Comparison of ENCODE assay signal across 8 cellular contexts in the genomic region with DNA sequence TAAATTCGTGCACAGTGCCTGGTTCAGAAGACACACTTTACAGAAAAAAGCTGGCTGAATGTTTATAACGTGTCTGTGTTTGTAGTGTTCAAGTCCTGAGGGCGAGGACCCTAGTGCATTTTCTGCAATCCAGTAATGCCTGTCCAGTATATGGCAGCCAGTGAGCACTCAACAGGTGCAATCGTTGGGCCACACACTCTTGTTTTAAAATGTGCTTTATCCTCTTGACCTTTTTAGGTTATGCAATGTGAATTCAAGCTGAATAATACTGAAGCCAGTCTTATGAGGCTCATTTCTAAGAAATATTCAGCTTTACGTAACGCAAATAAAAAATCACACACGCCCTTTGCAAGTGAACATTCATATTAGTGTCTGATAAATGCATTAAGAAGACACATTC. TPM values are rescaled to one million over a fixed set of nuclear protein-coding genes. Genes with fewer than 3 reads are reported as not detected.
DNase-seq lines count a peak whose midpoint lies in the region; ATAC-seq and TF ChIP-seq lines count a peak whose summit lies in the region.

No MANE protein-coding gene starts in this region.

- POLR2A ChIA-PET in activated naive CD8-positive, alpha-beta T cell treated with anti-CD3 and anti-CD28 coated beads, Interleukin-2, amount 10 ng/mL, durations not matched to agents 7 days and 5 days (lab: Charles Lee), result no interaction called here

- peak overlapping the region; percentile 75 for H3K4me3 Mint-ChIP-seq in activated CD8-positive, alpha-beta memory T cell treated with anti-CD3 and anti-CD28 coated beads, Interleukin-2, amount 10 ng/mL, durations not matched to agents 7 days and 5 days
- H3K4me3 Mint-ChIP-seq in activated naive CD8-positive, alpha-beta T cell treated with anti-CD3 and anti-CD28 coated beads, Interleukin-2, amount 10 ng/mL, durations not matched to agents 7 days and 5 days, result peak overlapping the region; percentile 82

- peaks cover 34% of the 10 kb centered on the region for H3K27me3 Mint-ChIP-seq in activated CD8-positive, alpha-beta memory T cell treated with anti-CD3 and anti-CD28 coated beads, Interleukin-2, amount 10 ng/mL, durations not matched to agents 7 days and 5 days
- H3K27me3 Mint-ChIP-seq in activated naive CD8-positive, alpha-beta T cell treated with anti-CD3 and anti-CD28 coated beads, Interleukin-2, amount 10 ng/mL, durations not matched to agents 7 days and 5 days, result peaks cover 34% of the 10 kb centered on the region

- H3K27ac ChIP-seq in left lung (peak overlapping the region; percentile 87 to 89), thymus (ENCODE audit: low read depth) (no peak overlapping the region)

- H3K4me1 ChIP-seq in left lung, result peaks cover 0 to 33% of the 10 kb centered on the region in 2 donors
- H3K4me1 ChIP-seq in thymus (ENCODE audit: control insufficient read depth, insufficient read depth, low read length), result peaks cover 6% of the 10 kb centered on the region

- CTCF ChIA-PET in activated CD8-positive, alpha-beta memory T cell treated with anti-CD3 and anti-CD28 coated beads, Interleukin-2, amount 10 ng/mL, durations not matched to agents 7 days and 5 days (lab: Charles Lee), result interaction anchor here (0.9 to 1.9 kb wide), 3 partner anchors 10 to 60 kb away, joined by 3 to 10 read pairs (median 4); no protein-coding TSS in a partner anchor

- H3K27ac Mint-ChIP-seq in activated CD8-positive, alpha-beta memory T cell treated with anti-CD3 and anti-CD28 coated beads, Interleukin-2, amount 10 ng/mL, durations not matched to agents 7 days and 5 days, result peak overlapping the region; percentile 65
- no peak overlapping the region for H3K27ac Mint-ChIP-seq in activated naive CD8-positive, alpha-beta T cell treated with anti-CD3 and anti-CD28 coated beads, Interleukin-2, amount 10 ng/mL, durations not matched to agents 7 days and 5 days

- 63% methylated on average over 7 of the region's 7 CpGs for WGBS in thymus

- intact Hi-C loops in left lung (cut with DNase I), result no loop called here

- peaks cover 3% of the 10 kb centered on the region for H3K36me3 Mint-ChIP-seq in activated CD8-positive, alpha-beta memory T cell treated with anti-CD3 and anti-CD28 coated beads, Interleukin-2, amount 10 ng/mL, durations not matched to agents 7 days and 5 days
- H3K36me3 Mint-ChIP-seq in activated naive CD8-positive, alpha-beta T cell treated with anti-CD3 and anti-CD28 coated beads, Interleukin-2, amount 10 ng/mL, durations not matched to agents 7 days and 5 days, result peaks cover 2% of the 10 kb centered on the region

- H3K4me1 Mint-ChIP-seq in activated CD8-positive, alpha-beta memory T cell treated with anti-CD3 and anti-CD28 coated beads, Interleukin-2, amount 10 ng/mL, durations not matched to agents 7 days and 5 days, result peaks cover 7% of the 10 kb centered on the region
- H3K4me1 Mint-ChIP-seq in activated naive CD8-positive, alpha-beta T cell treated with anti-CD3 and anti-CD28 coated beads, Interleukin-2, amount 10 ng/mL, durations not matched to agents 7 days and 5 days, result peaks cover 9% of the 10 kb centered on the region

- H3K9me3 Mint-ChIP-seq in activated CD8-positive, alpha-beta memory T cell treated with anti-CD3 and anti-CD28 coated beads, Interleukin-2, amount 10 ng/mL, durations not matched to agents 7 days and 5 days (ENCODE audit: low read depth), result no peaks in the 10 kb centered on the region
- no peaks in the 10 kb centered on the region for H3K9me3 Mint-ChIP-seq in activated naive CD8-positive, alpha-beta T cell treated with anti-CD3 and anti-CD28 coated beads, Interleukin-2, amount 10 ng/mL, durations not matched to agents 7 days and 5 days

- no peak for ATAC-seq in activated CD8-positive, alpha-beta memory T cell treated with anti-CD3 and anti-CD28 coated beads, Interleukin-2, amount 10 ng/mL, durations not matched to agents 7 days and 5 days
- ATAC-seq in activated naive CD8-positive, alpha-beta T cell treated with anti-CD3 and anti-CD28 coated beads, Interleukin-2, amount 10 ng/mL, durations not matched to agents 7 days and 5 days (ENCODE audit: low read depth), result no peak
- ATAC-seq in left lung, result peak; percentile 20

- H3K4me3 ChIP-seq in left lung (peak overlapping the region; percentile 26 to 98), thymus (ENCODE audit: low read length) (peak overlapping the region; percentile 84)

- no peaks in the 10 kb centered on the region for H3K27me3 ChIP-seq in left lung
- peaks cover 7% of the 10 kb centered on the region for H3K27me3 ChIP-seq in thymus (ENCODE audit: control insufficient read depth, insufficient read depth)

- TF ChIP-seq CTCF in left lung (IDR thresholded peaks at IDR 0.05), result no peak

- DNase-seq in activated CD8-positive, alpha-beta memory T cell treated with anti-CD3 and anti-CD28 coated beads, Interleukin-2, amount 10 ng/mL, durations not matched to agents 7 days and 5 days, result no peak
- DNase-seq in activated CD8-positive, alpha-beta memory T cell treated with anti-CD3 and anti-CD28 coated beads, Interleukin-2, amount 50 U/mL, for 48 hours, result no peak
- no peak for DNase-seq in activated naive CD8-positive, alpha-beta T cell treated with anti-CD3 and anti-CD28 coated beads, Interleukin-2, amount 10 ng/mL, durations not matched to agents 7 days and 5 days
- DNase-seq in left lung (no peak), NCI-H2171 (lab: John Stamatoyannopoulos, UW) (no peak), NCI-H1417 treated with DMSO at 0.1 percent for 48 hours (lab: John Stamatoyannopoulos, UW) (no peak), NOMO-1 treated with DMSO at 0.1 percent for 48 hours (lab: John Stamatoyannopoulos, UW; ENCODE audit: unreplicated experiment) (no peak)

- H3K9me3 ChIP-seq in left lung, result no peaks in the 10 kb centered on the region
- H3K9me3 ChIP-seq in thymus (ENCODE audit: control insufficient read depth), result no peaks in the 10 kb centered on the region

- H3K36me3 ChIP-seq in left lung (no peaks in the 10 kb centered on the region), thymus (ENCODE audit: control insufficient read depth, insufficient read depth) (no peaks in the 10 kb centered on the region)

RNA-seq across cellular contexts. Expression of gene MTURN, which starts 0.8 kb away (rescaled TPM):
- 1 to 10 TPM; 2.5 to 4.4 TPM for total RNA-seq in activated CD8-positive, alpha-beta memory T cell treated with anti-CD3 and anti-CD28 coated beads, Interleukin-2, amount 10 ng/mL, durations not matched to agents 7 days and 5 days
- total RNA-seq in activated naive CD8-positive, alpha-beta T cell treated with anti-CD3 and anti-CD28 coated beads, Interleukin-2, amount 10 ng/mL, durations not matched to agents 7 days and 5 days, result 1 to 10 TPM; 6.1 to 9.7 TPM
- 10 to 100 TPM; 15.6 to 18.2 TPM for total RNA-seq in left lung
- 18.9 TPM for polyA plus RNA-seq in thymus
